ENCODE assay signal across 19 cellular contexts in genomic region chr7:130386876-130387275, GRCh38. TPM values are rescaled to one million over a fixed set of nuclear protein-coding genes. Genes with fewer than 3 reads are reported as not detected.
"Had no signal": no experiment of that assay in that cellular context is flagged by ENCODE, and none has a peak within 500 bp of the region (broad histone marks: within the 10 kb centered on the region; RNA-seq: fewer than 3 reads in every experiment).

No MANE protein-coding gene starts in this region.

- H3K9me3 ChIP-seq: colonic mucosa, gastrocnemius medialis, left lung had no signal

- H3K4me1 Mint-ChIP-seq: activated CD4-positive, alpha-beta T cell treated with anti-CD3 and anti-CD28 coated beads, Interleukin-2, amount 10 ng/mL, durations not matched to agents 7 days and 5 days; central memory CD8-positive, alpha-beta T cell had no signal

- H3K27ac Mint-ChIP-seq: activated CD4-positive, alpha-beta T cell treated with anti-CD3 and anti-CD28 coated beads, Interleukin-2, amount 10 ng/mL, durations not matched to agents 7 days and 5 days; activated naive CD8-positive, alpha-beta T cell treated with anti-CD3 and anti-CD28 coated beads, Interleukin-2, amount 10 ng/mL, durations not matched to agents 7 days and 5 days; stimulated activated naive CD8-positive, alpha-beta T cell treated with anti-CD3 and anti-CD28 coated beads, Interleukin-15, Interleukin-2, amounts not matched to agents 100 ng/mL and 50 ng/mL, for 24 hours; T-helper 1 cell treated with Interleukin-12 subunit alpha and Interleukin-12 subunit beta and Interleukin-4 antibody, amounts not matched to agents 30 μg/mL and 1 μg/mL, for 36 hours; type B pancreatic cell had no signal

- H3K9me3 Mint-ChIP-seq: activated CD4-positive, alpha-beta T cell treated with anti-CD3 and anti-CD28 coated beads, Interleukin-2, amount 10 ng/mL, durations not matched to agents 7 days and 5 days; central memory CD8-positive, alpha-beta T cell; stimulated activated naive CD8-positive, alpha-beta T cell treated with anti-CD3 and anti-CD28 coated beads, Interleukin-15, Interleukin-2, amounts not matched to agents 100 ng/mL and 50 ng/mL, for 24 hours; T-helper 1 cell treated with Interleukin-12 subunit alpha and Interleukin-12 subunit beta and Interleukin-4 antibody, amounts not matched to agents 30 μg/mL and 1 μg/mL, for 36 hours had no signal

- H3K4me1 ChIP-seq: colonic mucosa, left lung had no signal

- H3K27ac ChIP-seq: colonic mucosa, gastrocnemius medialis, left lung, skin epidermis had no signal

- H3K27me3 ChIP-seq: colonic mucosa, gastrocnemius medialis, left lung had no signal

- DNase-seq: activated CD4-positive, alpha-beta T cell treated with anti-CD3 and anti-CD28 coated beads, Interleukin-2, amount 10 ng/mL, durations not matched to agents 7 days and 5 days; activated naive CD8-positive, alpha-beta T cell treated with anti-CD3 and anti-CD28 coated beads, Interleukin-2, amount 10 ng/mL, durations not matched to agents 7 days and 5 days; anterior cingulate cortex; colonic mucosa; gastrocnemius medialis; head of caudate nucleus; left lung; retina; stimulated activated CD4-positive, alpha-beta T cell treated with anti-CD3 and anti-CD28 coated beads, Interleukin-15, amount 100 ng/mL, for 24 hours; stimulated activated CD4-positive, alpha-beta T cell treated with anti-CD3 and anti-CD28 coated beads, Interleukin-2, amount 100 ng/mL, for 48 hours had no signal

- H3K36me3 ChIP-seq: colonic mucosa, gastrocnemius medialis, left lung had no signal

- H3K27me3 Mint-ChIP-seq: activated CD4-positive, alpha-beta T cell treated with anti-CD3 and anti-CD28 coated beads, Interleukin-2, amount 10 ng/mL, durations not matched to agents 7 days and 5 days; activated naive CD8-positive, alpha-beta T cell treated with anti-CD3 and anti-CD28 coated beads, Interleukin-2, amount 10 ng/mL, durations not matched to agents 7 days and 5 days; stimulated activated naive CD8-positive, alpha-beta T cell treated with anti-CD3 and anti-CD28 coated beads, Interleukin-15, Interleukin-2, amounts not matched to agents 100 ng/mL and 50 ng/mL, for 24 hours; type B pancreatic cell had no signal

- H3K4me3 ChIP-seq: colonic mucosa, gastrocnemius medialis, left lung, skin epidermis had no signal

- H3K4me3 Mint-ChIP-seq: activated CD4-positive, alpha-beta T cell treated with anti-CD3 and anti-CD28 coated beads, Interleukin-2, amount 10 ng/mL, durations not matched to agents 7 days and 5 days; activated naive CD8-positive, alpha-beta T cell treated with anti-CD3 and anti-CD28 coated beads, Interleukin-2, amount 10 ng/mL, durations not matched to agents 7 days and 5 days; central memory CD8-positive, alpha-beta T cell; stimulated activated naive CD8-positive, alpha-beta T cell treated with anti-CD3 and anti-CD28 coated beads, Interleukin-15, Interleukin-2, amounts not matched to agents 100 ng/mL and 50 ng/mL, for 24 hours; T-helper 1 cell treated with Interleukin-12 subunit alpha and Interleukin-12 subunit beta and Interleukin-4 antibody, amounts not matched to agents 30 μg/mL and 1 μg/mL, for 36 hours; type B pancreatic cell had no signal

RNA-seq across cellular contexts. Expression of gene CPA1, which starts 6.6 kb away (rescaled TPM):
- total RNA-seq: activated CD4-positive, alpha-beta T cell treated with anti-CD3 and anti-CD28 coated beads, Interleukin-2, amount 10 ng/mL, durations not matched to agents 7 days and 5 days; activated naive CD8-positive, alpha-beta T cell treated with anti-CD3 and anti-CD28 coated beads, Interleukin-2, amount 10 ng/mL, durations not matched to agents 7 days and 5 days; epithelial cell of proximal tubule; gastrocnemius medialis; lung microvascular endothelial cell; temporal lobe had no signal
- polyA plus RNA-seq: keratinocyte had no signal

RNA-seq across cellular contexts. Expression of gene CPA5, which starts 42.3 kb away (rescaled TPM):
- total RNA-seq: activated CD4-positive, alpha-beta T cell treated with anti-CD3 and anti-CD28 coated beads, Interleukin-2, amount 10 ng/mL, durations not matched to agents 7 days and 5 days; colonic mucosa; gastrocnemius medialis; left lung; lung microvascular endothelial cell; temporal lobe had no signal
